ENCODE assay signal across 1 cellular context in genomic region chr5:77076961-77077820, GRCh38.
TF ChIP-seq lines count a peak whose summit lies in the region.

No MANE protein-coding gene starts in this region.

TF ChIP-seq in K562, 482 proteins besides CTCF, POLR2A, EP300 and RAD21 (continues in another document):
- TF ChIP-seq RBM25 (IDR thresholded peaks at IDR 0.05; ENCODE audit: low read depth, low read length, severe bottlenecking): peak; percentile 13
- no peak for TF ChIP-seq RFX5 (IDR thresholded peaks at IDR 0.05; ENCODE audit: low read depth, low read length)
- peak; percentile 83 for TF ChIP-seq L3MBTL2 (IDR thresholded peaks at IDR 0.05)
- peak; percentile 95 for TF ChIP-seq CTBP1 (IDR thresholded peaks at IDR 0.05; ENCODE audit: borderline replicate concordance)
- peak; percentile 71 for TF ChIP-seq CXXC5 (CRISPR knock-in tag; IDR thresholded peaks at IDR 0.05)
- TF ChIP-seq CREB1 (IDR thresholded peaks at IDR 0.05): no peak
- TF ChIP-seq CREB1 (CRISPR knock-in tag; IDR thresholded peaks at IDR 0.05): 0 out of 2 replicates have a peak, but pooled peaks have one; percentile 25
- peak; percentile 30 for TF ChIP-seq HMGN3 (IDR thresholded peaks at IDR 0.05; ENCODE audit: borderline replicate concordance, extremely low read depth, insufficient read length, low read depth, low read length)
- TF ChIP-seq RBFOX2 (IDR thresholded peaks at IDR 0.05; ENCODE audit: low read depth, low read length): peak; percentile 64
- TF ChIP-seq NRF1 (conservative IDR thresholded peaks at IDR 0.05 in 1 of 2, IDR thresholded peaks at IDR 0.05 in 1 of 2): peak in 1 of 2 experiments; percentile 40; a peak in 1 of 4 replicates
- no peak for TF ChIP-seq ZFP36 (IDR thresholded peaks at IDR 0.05; ENCODE audit: low read depth, low read length, partially characterized antibody)
- peak; percentile 47 for TF ChIP-seq CREM (IDR thresholded peaks at IDR 0.05; ENCODE audit: low read depth)
- peak; percentile 49 for TF ChIP-seq SIN3B (IDR thresholded peaks at IDR 0.05; ENCODE audit: low read depth)
- TF ChIP-seq ELK3 (CRISPR knock-in tag; IDR thresholded peaks at IDR 0.05): no peak
- peak; percentile 87 for TF ChIP-seq CTCFL (IDR thresholded peaks at IDR 0.05; ENCODE audit: borderline replicate concordance, insufficient read depth, low read depth, low read length, poor library complexity, severe bottlenecking)
- peak; percentile 42; the same call in 1 of the 2 replicates for TF ChIP-seq SMC3 (conservative IDR thresholded peaks at IDR 0.05; ENCODE audit: insufficient read depth, low read depth, low read length)
- TF ChIP-seq MYC (IDR thresholded peaks at IDR 0.05; ENCODE audit: low read depth, low read length): peak; percentile 52; the same call in 1 of the 2 replicates
- TF ChIP-seq MYC (CRISPR knock-in tag; IDR thresholded peaks at IDR 0.05; ENCODE audit: borderline replicate concordance, low read depth): no peak
- TF ChIP-seq TEAD1 (CRISPR knock-in tag; IDR thresholded peaks at IDR 0.05): 0 out of 4 replicates have a peak, but pooled peaks of 1 of the 2 experiments have one; percentile 40
- peak; percentile 56; the same call in 1 of the 2 replicates for TF ChIP-seq CREB3L1 (IDR thresholded peaks at IDR 0.05; ENCODE audit: borderline replicate concordance, low read depth)
- no peak for TF ChIP-seq ZNF263 (CRISPR knock-in tag; IDR thresholded peaks at IDR 0.05; ENCODE audit: borderline replicate concordance)
- peak; percentile 44; the same call in 1 of the 2 replicates for TF ChIP-seq PHF8 (IDR thresholded peaks at IDR 0.05; ENCODE audit: borderline replicate concordance, low read length)
- TF ChIP-seq YY1 (IDR thresholded peaks at IDR 0.05; ENCODE audit: borderline replicate concordance in 1 of 3, control insufficient read depth in 1 of 3, extremely low read depth in 1 of 3, insufficient read depth in 3 of 3, insufficient read length in 1 of 3, insufficient replicate concordance in 2 of 3, low read depth in 1 of 3, low read length in 2 of 3): peak in 2 of 3 experiments; percentile 35 to 47
- TF ChIP-seq TAF1 (IDR thresholded peaks at IDR 0.05; ENCODE audit: control insufficient read depth, extremely low read depth, insufficient read depth, low read length, severe bottlenecking): peak; percentile 23
- TF ChIP-seq NONO (IDR thresholded peaks at IDR 0.05; ENCODE audit: low read depth in 2 of 2, low read length in 1 of 2): peak; percentile 33 to 37; a peak in 1 of 4 replicates
- TF ChIP-seq UBTF (IDR thresholded peaks at IDR 0.05; ENCODE audit: borderline replicate concordance in 1 of 2, low read depth in 2 of 2, low read length in 2 of 2): peak; percentile 87 to 90; a peak in 3 of 4 replicates
- 0 out of 2 replicates have a peak, but pooled peaks have one; percentile 12 for TF ChIP-seq ZBTB33 (CRISPR knock-in tag; IDR thresholded peaks at IDR 0.05)
- TF ChIP-seq POLR2G (IDR thresholded peaks at IDR 0.05; ENCODE audit: low read depth, low read length): peak; percentile 70
- TF ChIP-seq ZNF280B (CRISPR knock-in tag; IDR thresholded peaks at IDR 0.05): no peak
- no peak for TF ChIP-seq ZBTB9 (CRISPR knock-in tag; IDR thresholded peaks at IDR 0.05)
- no peak for TF ChIP-seq ARID1B (IDR thresholded peaks at IDR 0.05)
- no peak for TF ChIP-seq KLF16 (IDR thresholded peaks at IDR 0.05)
- TF ChIP-seq ZFX (CRISPR knock-in tag; IDR thresholded peaks at IDR 0.05): peak; percentile 52
- TF ChIP-seq ZNF592 (IDR thresholded peaks at IDR 0.05): peak; percentile 53; the same call in 1 of the 2 replicates
- TF ChIP-seq RB1 (IDR thresholded peaks at IDR 0.05; ENCODE audit: low read depth): peak; percentile 59
- peak in 1 of 2 experiments; percentile 20; a peak in 1 of 4 replicates for TF ChIP-seq RCOR1 (IDR thresholded peaks at IDR 0.05; ENCODE audit: borderline replicate concordance in 1 of 2, low read depth in 2 of 2, low read length in 2 of 2)
- TF ChIP-seq E2F6 (IDR thresholded peaks at IDR 0.05; ENCODE audit: borderline replicate concordance in 1 of 2, extremely low read depth in 1 of 2, insufficient read depth in 1 of 2, insufficient read length in 1 of 2, low read depth in 1 of 2, low read length in 1 of 2, poor library complexity in 1 of 2, severe bottlenecking in 1 of 2): peak in 1 of 2 experiments; percentile 81
- 0 out of 2 replicates have a peak, but pooled peaks have one; percentile 18 for TF ChIP-seq MTA3 (IDR thresholded peaks at IDR 0.05; ENCODE audit: borderline replicate concordance)
- TF ChIP-seq RBBP5 (IDR thresholded peaks at IDR 0.05; ENCODE audit: borderline replicate concordance, insufficient read depth, low read length, poor library complexity, severe bottlenecking): peak; percentile 53
- no peak for TF ChIP-seq PHB (CRISPR knock-in tag; IDR thresholded peaks at IDR 0.05)
- no peak for TF ChIP-seq ETS2 (tag; IDR thresholded peaks at IDR 0.05; ENCODE audit: borderline replicate concordance, poor library complexity, severe bottlenecking)
